Comparison of ENCODE assay signal across 23 cellular contexts in the genomic region with DNA sequence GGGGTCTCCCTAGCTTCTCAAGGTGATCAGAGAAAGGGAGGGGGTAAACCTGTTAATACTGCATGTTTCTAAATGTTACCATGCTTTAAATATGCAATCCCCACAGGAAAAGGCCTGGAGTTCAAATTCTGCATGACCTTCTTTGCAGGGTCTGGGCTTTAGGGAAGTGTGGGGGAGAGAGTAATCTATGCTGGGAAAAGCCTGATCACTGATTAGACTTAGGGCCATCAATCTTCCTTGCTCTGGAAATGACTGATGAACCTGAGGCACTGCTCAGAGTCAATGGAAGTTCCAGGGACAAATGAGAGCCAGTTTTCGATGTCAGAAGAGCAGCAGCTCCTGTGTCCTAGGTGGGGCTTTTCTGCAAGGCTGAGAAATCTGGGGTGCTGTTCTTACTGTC. TPM values are rescaled to one million over a fixed set of nuclear protein-coding genes. Genes with fewer than 3 reads are reported as not detected.
DNase-seq lines count a peak whose midpoint lies in the region; ATAC-seq and TF ChIP-seq lines count a peak whose summit lies in the region.
"Had no signal": no experiment of that assay in that cellular context is flagged by ENCODE, and none has a peak within 500 bp of the region (broad histone marks: within the 10 kb centered on the region; RNA-seq: fewer than 3 reads in every experiment).

No MANE protein-coding gene starts in this region.

- intact Hi-C loops in esophagus muscularis mucosa (cut with DNase I), result no loop called here

- no peaks in the 10 kb centered on the region for H3K9me3 Mint-ChIP-seq in progenitor cell of endocrine pancreas (ENCODE audit: low read depth)
- H3K9me3 Mint-ChIP-seq: CD4-positive, alpha-beta memory T cell had no signal

- DNase-seq in WERI-Rb-1 (peak; percentile 73), esophagus muscularis mucosa (ENCODE audit: extremely low spot score) (peak; percentile 57), progenitor cell of endocrine pancreas (ENCODE audit: low spot score, unreplicated experiment) (no peak), BE2C (no peak), SKM-1 (lab: John Stamatoyannopoulos, UW; ENCODE audit: unreplicated experiment) (no peak)
- DNase-seq: 8988T; ACHN; AML-193; C1 segment of cervical spinal cord; Calu3; CD4-positive, alpha-beta memory T cell; COR-L47; DMS53; DMS79 treated with DMSO at 0.1 percent for 48 hours; GM23248; H9 had no signal

- H3K27me3 Mint-ChIP-seq in progenitor cell of endocrine pancreas, result no peaks in the 10 kb centered on the region

- WGBS in esophagus muscularis mucosa, result 67% methylated on average over 1 of the region's 1 CpG

- TF ChIP-seq POLR2A in esophagus muscularis mucosa (IDR thresholded peaks at IDR 0.05; ENCODE audit: low read depth), result no peak

- H3K4me3 ChIP-seq in WERI-Rb-1 (ENCODE audit: low read depth, low read length), result no peak overlapping the region
- H3K4me3 ChIP-seq in esophagus muscularis mucosa, result no peak overlapping the region
- H3K4me3 ChIP-seq in BE2C (ENCODE audit: low read depth, low read length), result no peak overlapping the region
- H3K4me3 ChIP-seq: A549, GM23248 had no signal

- H3K27ac Mint-ChIP-seq in progenitor cell of endocrine pancreas, result peak overlapping the region; percentile 5
- H3K27ac Mint-ChIP-seq: CD4-positive, alpha-beta memory T cell had no signal

- TF ChIP-seq CTCF in WERI-Rb-1 (IDR thresholded peaks at IDR 0.05; ENCODE audit: low read depth, low read length) (no peak), esophagus muscularis mucosa (IDR thresholded peaks at IDR 0.05) (no peak), progenitor cell of endocrine pancreas (IDR thresholded peaks at IDR 0.05; ENCODE audit: unreplicated experiment) (no peak), BE2C (IDR thresholded peaks at IDR 0.05; ENCODE audit: low read depth, low read length) (no peak)

- ATAC-seq in GM21528 (IDR thresholded peaks at IDR 0.05; ENCODE audit: low FRiP score, unreplicated experiment), result no peak
- ATAC-seq: A549, HCT116 had no signal

- H3K27ac ChIP-seq in WERI-Rb-1, result no peak overlapping the region; the same call in 1 of the 2 replicates
- H3K27ac ChIP-seq in esophagus muscularis mucosa (replicated peaks in 1 of 4), result no peak overlapping the region
- H3K27ac ChIP-seq: A549, GM23248 had no signal

- TF ChIP-seq EP300 in esophagus muscularis mucosa (IDR thresholded peaks at IDR 0.05), result no peak

- no peaks in the 10 kb centered on the region for H3K27me3 ChIP-seq in WERI-Rb-1 (ENCODE audit: insufficient read depth, low read depth, severe bottlenecking)
- H3K27me3 ChIP-seq in esophagus muscularis mucosa, result no peaks in the 10 kb centered on the region
- H3K27me3 ChIP-seq in BE2C, result no peaks in the 10 kb centered on the region

- no peaks in the 10 kb centered on the region for H3K36me3 Mint-ChIP-seq in progenitor cell of endocrine pancreas (ENCODE audit: insufficient read depth)
- H3K36me3 Mint-ChIP-seq: CD4-positive, alpha-beta memory T cell had no signal

- H3K4me1 Mint-ChIP-seq in progenitor cell of endocrine pancreas (ENCODE audit: low read depth), result peaks cover 10% of the 10 kb centered on the region
- H3K4me1 Mint-ChIP-seq: CD4-positive, alpha-beta memory T cell; H9 had no signal

- H3K4me1 ChIP-seq in esophagus muscularis mucosa (no peaks in the 10 kb centered on the region), BE2C (no peaks in the 10 kb centered on the region)
- H3K4me1 ChIP-seq: A549 had no signal

- H3K4me3 Mint-ChIP-seq in progenitor cell of endocrine pancreas (ENCODE audit: low read depth), result no peak overlapping the region
- H3K4me3 Mint-ChIP-seq: CD4-positive, alpha-beta memory T cell; H9 had no signal

- H3K9me3 ChIP-seq in WERI-Rb-1 (ENCODE audit: severe bottlenecking) (no peaks in the 10 kb centered on the region), esophagus muscularis mucosa (no peaks in the 10 kb centered on the region), BE2C (no peaks in the 10 kb centered on the region)
- H3K9me3 ChIP-seq: A549 had no signal

- H3K36me3 ChIP-seq in WERI-Rb-1, result no peaks in the 10 kb centered on the region
- no peaks in the 10 kb centered on the region for H3K36me3 ChIP-seq in esophagus muscularis mucosa
- no peaks in the 10 kb centered on the region for H3K36me3 ChIP-seq in BE2C

RNA-seq across cellular contexts. Expression of a gene that starts 3.2 kb away (rescaled TPM):
- total RNA-seq in esophagus muscularis mucosa (not detected), progenitor cell of endocrine pancreas (not detected in 2 replicates)
- not detected for polyA plus RNA-seq in BE2C (2012; ENCODE audit: insufficient read depth, insufficient read length, low read depth)
- total RNA-seq: Calu3; CD4-positive, alpha-beta memory T cell; Daoy; G401; GM23248; H1; H9 had no signal
- polyA plus RNA-seq: A549; BJ; CD4-positive, alpha-beta memory T cell; GM23248; H1 had no signal

RNA-seq across cellular contexts. Expression of a gene that starts 10.2 kb away (rescaled TPM):
- total RNA-seq in esophagus muscularis mucosa (not detected), progenitor cell of endocrine pancreas (not detected in 2 replicates)
- polyA plus RNA-seq in BE2C (2012; ENCODE audit: insufficient read depth, insufficient read length, low read depth), result not detected
- total RNA-seq: Calu3; CD4-positive, alpha-beta memory T cell; Daoy; G401; GM23248; H1; H9 had no signal
- polyA plus RNA-seq: A549; BJ; CD4-positive, alpha-beta memory T cell; GM23248; H1 had no signal

RNA-seq across cellular contexts. Expression of a gene that starts 20.9 kb away (rescaled TPM):
- total RNA-seq in esophagus muscularis mucosa (1 to 10 TPM in 2 of 4 donors, not detected in 2; 1.6 to 5.0 TPM), progenitor cell of endocrine pancreas (not detected in 2 replicates)
- polyA plus RNA-seq in BE2C (2012; ENCODE audit: insufficient read depth, insufficient read length, low read depth), result not detected
- total RNA-seq: CD4-positive, alpha-beta memory T cell; Daoy; G401; GM23248; H1; H9 had no signal
- polyA plus RNA-seq: A549; BJ; CD4-positive, alpha-beta memory T cell; GM23248; H1 had no signal

RNA-seq across cellular contexts. Expression of a gene that starts 33.7 kb away (rescaled TPM):
- not detected for total RNA-seq in esophagus muscularis mucosa
- not detected in 2 replicates for total RNA-seq in progenitor cell of endocrine pancreas
- polyA plus RNA-seq in BE2C (2012; ENCODE audit: insufficient read depth, insufficient read length, low read depth), result not detected
- total RNA-seq: Calu3; CD4-positive, alpha-beta memory T cell; Daoy; G401; GM23248; H1; H9 had no signal
- polyA plus RNA-seq: A549; BJ; CD4-positive, alpha-beta memory T cell; GM23248; H1 had no signal

RNA-seq across cellular contexts. Expression of a gene that starts 50.3 kb away (rescaled TPM):
- total RNA-seq in esophagus muscularis mucosa, result not detected
- not detected in 2 replicates for total RNA-seq in progenitor cell of endocrine pancreas
- not detected for polyA plus RNA-seq in BE2C (2012; ENCODE audit: insufficient read depth, insufficient read length, low read depth)
- total RNA-seq: Calu3; CD4-positive, alpha-beta memory T cell; Daoy; G401; GM23248; H1; H9 had no signal
- polyA plus RNA-seq: A549; BJ; CD4-positive, alpha-beta memory T cell; GM23248 had no signal

Comparison
In these comparisons a context has a peak if more than half of its experiments do, and no peak if none do; other contexts are left out.
1. DNase-seq: peak in WERI-Rb-1 (single experiment) and esophagus muscularis mucosa (single experiment); none in progenitor cell of endocrine pancreas (single experiment), BE2C (single experiment) and SKM-1 (single experiment).